8 cellular contexts compared by ENCODE assay signal in the genomic region with DNA sequence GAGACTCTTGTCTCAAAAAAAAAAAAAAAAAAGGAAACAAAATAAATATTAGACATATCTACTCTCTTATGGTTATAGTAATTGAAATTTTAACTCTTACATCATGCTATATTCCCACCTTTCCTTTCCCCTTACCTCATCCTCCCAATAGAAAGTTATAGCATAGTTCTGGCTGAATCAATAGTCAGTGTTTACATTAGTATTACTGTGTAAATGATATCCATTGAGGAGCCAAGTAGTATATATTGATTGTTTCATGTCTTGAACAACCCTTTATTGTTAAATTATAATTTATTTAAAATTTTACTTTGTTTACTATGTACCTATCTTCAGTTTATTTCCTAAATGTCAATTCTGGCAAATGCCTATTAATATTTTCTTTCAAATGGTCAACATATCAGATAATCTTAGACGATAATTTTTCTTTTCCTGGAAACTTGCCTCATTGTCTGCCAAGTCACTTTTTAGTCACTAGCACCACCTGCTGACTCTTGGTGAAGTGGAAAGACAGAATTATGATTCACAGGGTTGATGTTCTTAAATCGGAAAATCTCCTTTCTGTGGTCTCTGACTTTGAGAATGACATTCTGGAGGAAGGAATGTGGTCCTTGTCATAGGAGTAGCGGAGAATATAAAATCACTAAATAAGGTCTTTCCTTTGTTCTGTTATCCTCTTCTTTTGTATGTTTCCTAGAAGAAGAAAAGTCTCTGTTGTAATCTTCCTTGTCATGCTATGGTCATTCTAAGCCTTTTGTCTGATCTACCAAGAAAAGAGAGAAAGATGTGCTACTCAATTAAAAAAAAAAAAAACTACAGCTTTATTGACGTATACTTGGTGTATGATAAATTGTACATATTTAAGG. TPM values are rescaled to one million over a fixed set of nuclear protein-coding genes. Genes with fewer than 3 reads are reported as not detected.
A peak's percentile ranks its signal among the peaks of the same experiment; 100 is the strongest.
DNase-seq lines count a peak whose midpoint lies in the region; ATAC-seq and TF ChIP-seq lines count a peak whose summit lies in the region.

No MANE protein-coding gene starts in this region.

- WGBS in thyroid gland, 2 donors: 10 to 13% methylated on average over 4 of the region's 4 CpGs

- H3K27me3 ChIP-seq in thyroid gland: no peaks in the 10 kb centered on the region

- TF ChIP-seq POLR2A in thyroid gland (IDR thresholded peaks at IDR 0.05): no peak

- TF ChIP-seq CTCF in cardiac fibroblast (IDR thresholded peaks at IDR 0.05; ENCODE audit: low read depth, low read length) (peak; percentile 63), thyroid gland (IDR thresholded peaks at IDR 0.05) (peak; percentile 40 to 91 (median 83))

- H3K4me3 ChIP-seq in cardiac fibroblast (replicated peaks in 1 of 2; ENCODE audit: low read depth in 2 of 2, low read length in 2 of 2): no peak overlapping the region
- no peak overlapping the region for H3K4me3 ChIP-seq in thyroid gland (replicated peaks in 1 of 3)

- H3K27ac ChIP-seq in thyroid gland: no peak overlapping the region

- no peaks in the 10 kb centered on the region for H3K36me3 ChIP-seq in thyroid gland

- H3K4me1 ChIP-seq in thyroid gland: peaks cover 15 to 24% of the 10 kb centered on the region in 2 donors

- H3K9me3 ChIP-seq in thyroid gland: no peaks in the 10 kb centered on the region

- no peak for ATAC-seq in HG03457 (IDR thresholded peaks at IDR 0.05; ENCODE audit: unreplicated experiment)

- peak; percentile 34 for DNase-seq in 8988T
- peak; percentile 76 for DNase-seq in GM03348 (ENCODE audit: low spot score)
- peak; percentile 48 for DNase-seq in NCI-H1436 treated with DMSO at 0.1 percent for 48 hours (lab: John Stamatoyannopoulos, UW)
- DNase-seq in SW480 (ENCODE audit: low spot score): peak; percentile 69
- peak; percentile 81 to 93 for DNase-seq in cardiac fibroblast (ENCODE audit: low read depth in 2 of 2)
- DNase-seq in kidney tubule cell (ENCODE audit: low spot score): peak; percentile 84
- peak; percentile 46 to 51 for DNase-seq in thyroid gland

- intact Hi-C loops in thyroid gland (cut with DNase I): loop anchor here (5.0 to 10.0 kb wide), 2 partner anchors 48 to 121 kb away; a partner anchor contains a TSS

RNA-seq across cellular contexts. Expression of a gene that starts 8.6 kb away (rescaled TPM):
- total RNA-seq in thyroid gland: not detected

RNA-seq across cellular contexts. Expression of a gene that starts 16.6 kb away (rescaled TPM):
- 1,000 to 10,000 TPM in 2 of 4 donors, 100 to 1,000 TPM in 2; 739 to 2,947 (median 1,128) TPM for total RNA-seq in thyroid gland

RNA-seq across cellular contexts. Expression of a gene that starts 48.4 kb away (rescaled TPM):
- 10 to 100 TPM; 12.5 to 36.4 (median 22.7) TPM for total RNA-seq in thyroid gland

RNA-seq across cellular contexts. Expression of a gene that starts 48.6 kb away (rescaled TPM):
- total RNA-seq in thyroid gland: 1 to 10 TPM in 2 of 4 donors, under 1 TPM in 2; 0.13 to 2.0 (median 0.97) TPM

RNA-seq across cellular contexts. Expression of a gene that starts 55.1 kb away (rescaled TPM):
- 10 to 100 TPM; 18.7 to 26.9 (median 20.3) TPM for total RNA-seq in thyroid gland

Comparison
In these comparisons a context has a peak if more than half of its experiments do, and no peak if none do; other contexts are left out.
1. DNase-seq: peak in every context shown above with its lines; median percentile 87 in cardiac fibroblast; 84 in kidney tubule cell; 76 in GM03348; 69 in SW480; 48 in thyroid gland; 48 in NCI-H1436 treated with DMSO at 0.1 percent for 48 hours; 34 in 8988T.